Comparison of ENCODE assay signal across 2 cellular contexts in genomic region chr15:49379996-49380395, GRCh38.
TF ChIP-seq lines count a peak whose summit lies in the region.

No MANE protein-coding gene starts in this region.

TF ChIP-seq in H1, 55 proteins besides CTCF, POLR2A, EP300 and RAD21 (continued from another document):
- TF ChIP-seq CEBPB (IDR thresholded peaks at IDR 0.05; ENCODE audit: low read depth, low read length) (no peak), FOSL1 (IDR thresholded peaks at IDR 0.05; ENCODE audit: insufficient read depth, low read depth, low read length) (no peak), SAP30 (IDR thresholded peaks at IDR 0.05; ENCODE audit: insufficient read depth, insufficient replicate concordance, low read length) (no peak), HDAC6 (IDR thresholded peaks at IDR 0.05; ENCODE audit: low read depth, low read length) (no peak), SRF (IDR thresholded peaks at IDR 0.05; ENCODE audit: low read depth, low read length) (no peak), NANOG (IDR thresholded peaks at IDR 0.05; ENCODE audit: insufficient read depth, low read depth, low read length, poor library complexity, severe bottlenecking) (no peak)

TF ChIP-seq in HEK293T, 16 proteins besides CTCF, POLR2A, EP300 and RAD21 (continued from another document):
- TF ChIP-seq, protein P1, sequence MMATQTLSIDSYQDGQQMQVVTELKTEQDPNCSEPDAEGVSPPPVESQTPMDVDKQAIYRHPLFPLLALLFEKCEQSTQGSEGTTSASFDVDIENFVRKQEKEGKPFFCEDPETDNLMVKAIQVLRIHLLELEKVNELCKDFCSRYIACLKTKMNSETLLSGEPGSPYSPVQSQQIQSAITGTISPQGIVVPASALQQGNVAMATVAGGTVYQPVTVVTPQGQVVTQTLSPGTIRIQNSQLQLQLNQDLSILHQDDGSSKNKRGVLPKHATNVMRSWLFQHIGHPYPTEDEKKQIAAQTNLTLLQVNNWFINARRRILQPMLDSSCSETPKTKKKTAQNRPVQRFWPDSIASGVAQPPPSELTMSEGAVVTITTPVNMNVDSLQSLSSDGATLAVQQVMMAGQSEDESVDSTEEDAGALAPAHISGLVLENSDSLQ (IDR thresholded peaks at IDR 0.05), result no peak
- no peak for TF ChIP-seq NFRKB (IDR thresholded peaks at IDR 0.05)
